ENCODE assay signal across 29 cellular contexts in genomic region chr17:73987395-73987794, GRCh38.
"Had no signal": no experiment of that assay in that cellular context is flagged by ENCODE, and none has a peak within 500 bp of the region (broad histone marks: within the 10 kb centered on the region; RNA-seq: fewer than 3 reads in every experiment).

No MANE protein-coding gene starts in this region.

- H3K4me2 ChIP-seq: neural progenitor cell, smooth muscle cell had no signal

- H3K36me3 ChIP-seq: left lung, neural progenitor cell, ovary, prostate gland, sigmoid colon, stomach, thyroid gland, transverse colon, upper lobe of left lung had no signal

- DNase-seq: immature natural killer cell; kidney; left colon; left lung; midbrain; mucosa of descending colon; naive thymus-derived CD4-positive, alpha-beta T cell; nephron progenitor cell; ovary; retina; right cardiac atrium; sigmoid colon; stimulated activated CD4-positive, alpha-beta T cell treated with anti-CD3 and anti-CD28 coated beads, Interleukin-12 subunit alpha, Interleukin-12 subunit beta, amount 100 ng/mL, for 4 hours; stimulated activated CD4-positive, alpha-beta T cell treated with anti-CD3 and anti-CD28 coated beads, Interleukin-15, amount 100 ng/mL, for 24 hours; stimulated activated CD4-positive, alpha-beta T cell treated with anti-CD3 and anti-CD28 coated beads, Interleukin-2, amount 100 ng/mL, for 24 hours; stimulated activated CD4-positive, alpha-beta T cell treated with anti-CD3 and anti-CD28 coated beads, Interleukin-4, amount 100 ng/mL, for 1 hour; stimulated activated naive B cell treated with anti-CD40 and anti-IgM and Interleukin-4, amounts not matched to agents 10 μg/mL and 1 μg/mL and 100 μg/mL, for 72 hours; stimulated activated naive CD8-positive, alpha-beta T cell treated with anti-CD3 and anti-CD28 coated beads, Interleukin-15, Interleukin-2, amounts not matched to agents 100 U/mL and 50 U/mL, for 24 hours; stomach; testis; thyroid gland; transverse colon; upper lobe of left lung had no signal

- H3K9me3 ChIP-seq: left lung, mucosa of descending colon, ovary, prostate gland, sigmoid colon, stomach, testis, thyroid gland, transverse colon, upper lobe of left lung had no signal

- H2AFZ ChIP-seq: neural progenitor cell had no signal

- H3K27ac ChIP-seq: left lung, neural progenitor cell, ovary, prostate gland, sigmoid colon, stomach, testis, thyroid gland, transverse colon, upper lobe of left lung had no signal

- H3K9ac ChIP-seq: neural progenitor cell had no signal

- H3K27me3 ChIP-seq: neural progenitor cell, ovary, testis, thyroid gland, transverse colon, upper lobe of left lung had no signal

- H3K4me3 ChIP-seq: left lung, lung, mucosa of descending colon, neural progenitor cell, ovary, prostate gland, sigmoid colon, smooth muscle cell, stomach, testis, thyroid gland, transverse colon, upper lobe of left lung had no signal

- H3K4me1 ChIP-seq: left lung, neural progenitor cell, prostate gland, sigmoid colon, stomach, testis, thyroid gland, transverse colon, upper lobe of left lung had no signal

- ATAC-seq: left colon; left lung; mucosa of descending colon; naive thymus-derived CD4-positive, alpha-beta T cell; right cardiac atrium; stimulated activated naive B cell treated with anti-CD40 and anti-IgM and Interleukin-4, amounts not matched to agents 10 μg/mL and 1 μg/mL and 100 μg/mL, for 72 hours; stimulated activated naive CD8-positive, alpha-beta T cell treated with anti-CD3 and anti-CD28 coated beads, Interleukin-15, Interleukin-2, amounts not matched to agents 100 U/mL and 50 U/mL, for 24 hours had no signal

- FAIRE-seq: islet of Langerhans, kidney, urothelium cell line had no signal
